11 cellular contexts compared by ENCODE assay signal in the genomic region with DNA sequence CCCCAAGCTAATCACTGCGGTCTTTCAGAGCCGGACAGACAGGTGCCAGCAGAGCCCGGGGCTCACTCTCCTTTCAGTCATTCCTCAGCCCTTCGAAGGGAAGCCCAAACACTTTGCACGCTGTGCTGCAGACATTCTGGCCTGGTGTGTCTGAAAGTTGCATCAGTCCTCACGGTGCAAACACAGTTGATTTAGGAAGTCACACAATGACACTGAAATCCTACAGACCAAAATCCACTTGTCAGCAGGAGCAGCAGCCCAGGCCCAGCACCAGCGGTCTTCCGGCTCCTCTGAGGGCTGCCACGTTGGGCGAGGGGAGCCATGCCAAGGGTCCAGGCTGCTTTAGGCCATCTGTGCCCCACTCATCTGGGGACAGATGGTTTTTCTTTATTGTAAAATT.
A peak's percentile ranks its signal among the peaks of the same experiment; 100 is the strongest.
DNase-seq lines count a peak whose midpoint lies in the region; ATAC-seq and TF ChIP-seq lines count a peak whose summit lies in the region.
"Had no signal": no experiment of that assay in that cellular context is flagged by ENCODE, and none has a peak within 500 bp of the region (broad histone marks: within the 10 kb centered on the region; RNA-seq: fewer than 3 reads in every experiment).

No MANE protein-coding gene starts in this region.

- CTCF ChIA-PET in AG04450 (lab: Charles Lee): interaction anchor here (4.2 to 4.9 kb wide), 2 partner anchors 230 to 1092 kb away, joined by 52 to 75 read pairs; no protein-coding TSS in a partner anchor

- H3K9me3 Mint-ChIP-seq in GM23338 (peaks cover 15% of the 10 kb centered on the region; the same call in 2 of the 3 replicates), neural progenitor cell (no peaks in the 10 kb centered on the region)
- H3K9me3 Mint-ChIP-seq: activated T-helper 1 cell treated with anti-CD3 and anti-CD28 coated beads, Interleukin-12 subunit alpha, Interleukin-12 subunit beta, Interleukin-2, Interleukin-4 antibody, amounts not matched to agents 30 ng/mL and 10 ng/mL and 1 ng/mL, durations not matched to agents 14 hours and 24 hours and 36 hours had no signal

- H3K9me2 ChIP-seq in GM23338 (ENCODE audit: insufficient read depth) (no peaks in the 10 kb centered on the region), Karpas-422 (replicated peaks; ENCODE audit: insufficient read depth, low read length) (no peaks in the 10 kb centered on the region)

- H2BK15ac ChIP-seq in mesenchymal stem cell (ENCODE audit: low read depth, poor library complexity, severe bottlenecking): no peak overlapping the region

- H3K9ac ChIP-seq in neural progenitor cell: no peak overlapping the region
- H3K9ac ChIP-seq in Karpas-422 (ENCODE audit: low read length): no peak overlapping the region
- H3K9ac ChIP-seq in mesenchymal stem cell (ENCODE audit: low read length): no peak overlapping the region

- H4K20me1 ChIP-seq in GM23338 (replicated peaks; ENCODE audit: insufficient read depth): peaks cover 17% of the 10 kb centered on the region
- H4K20me1 ChIP-seq in neural progenitor cell (ENCODE audit: low read depth): peaks cover 38% of the 10 kb centered on the region
- no peaks in the 10 kb centered on the region for H4K20me1 ChIP-seq in Karpas-422 (ENCODE audit: insufficient read depth, low read depth, low read length)

- H3K4ac ChIP-seq in mesenchymal stem cell (ENCODE audit: low read depth in 1 of 2, low read length in 2 of 2): no peak overlapping the region

- H3K27me3 Mint-ChIP-seq in GM23338 (ENCODE audit: insufficient read depth, low read depth, poor library complexity) (peaks cover 26% of the 10 kb centered on the region), neural progenitor cell (ENCODE audit: insufficient read depth, low read depth) (peaks cover 5% of the 10 kb centered on the region)

- no peak overlapping the region for H3K4me3 ChIP-seq in AG04450 (ENCODE audit: low read depth, low read length)
- no peak overlapping the region for H3K4me3 ChIP-seq in GM23338
- no peak overlapping the region for H3K4me3 ChIP-seq in neural progenitor cell
- H3K4me3 ChIP-seq in Karpas-422 (ENCODE audit: low read length): no peak overlapping the region
- H3K4me3 ChIP-seq in mesenchymal stem cell (ENCODE audit: insufficient read depth in 1 of 2, low read depth in 1 of 2, low read length in 2 of 2): no peak overlapping the region

- no peak overlapping the region for H2BK5ac ChIP-seq in mesenchymal stem cell (ENCODE audit: low read depth, low read length, poor library complexity, severe bottlenecking)

- H3K79me1 ChIP-seq in mesenchymal stem cell (replicated peaks; ENCODE audit: low read length, poor library complexity, severe bottlenecking): peaks cover 23% of the 10 kb centered on the region

- no peak for DNase-seq in AG04450 (ENCODE audit: low read depth, low spot score)
- DNase-seq in GM23338 (ENCODE audit: low spot score): no peak
- DNase-seq in cerebellar cortex (ENCODE audit: low spot score): peak; percentile 23
- DNase-seq in neural progenitor cell (ENCODE audit: low spot score): no peak
- DNase-seq in iPS-NIHi11 (ENCODE audit: low spot score): no peak
- DNase-seq in Karpas-422: no peak
- no peak for DNase-seq in mesenchymal stem cell
- DNase-seq in AG08395 (ENCODE audit: low spot score): no peak
- DNase-seq: NCI-H1092 treated with DMSO at 0.1 percent for 48 hours, T1000 had no signal

- H3K18ac ChIP-seq in mesenchymal stem cell (ENCODE audit: low read depth in 1 of 2, low read length in 2 of 2): no peak overlapping the region

- H3K4me3 Mint-ChIP-seq in GM23338: no peak overlapping the region
- no peak overlapping the region for H3K4me3 Mint-ChIP-seq in neural progenitor cell
- H3K4me3 Mint-ChIP-seq: activated T-helper 1 cell treated with anti-CD3 and anti-CD28 coated beads, Interleukin-12 subunit alpha, Interleukin-12 subunit beta, Interleukin-2, Interleukin-4 antibody, amounts not matched to agents 30 ng/mL and 10 ng/mL and 1 ng/mL, durations not matched to agents 14 hours and 24 hours and 36 hours had no signal

- POLR2A ChIA-PET in AG04450 (lab: Yijun Ruan, JAX): interaction anchor here (0.6 kb wide), 1 partner anchor 104 kb away, joined by 3 read pairs; no protein-coding TSS in a partner anchor

- H3K9me3 ChIP-seq in AG04450 (ENCODE audit: control insufficient read depth, insufficient read depth, low read length) (no peaks in the 10 kb centered on the region; the same call in 1 of the 2 replicates), neural progenitor cell (ENCODE audit: low read depth) (no peaks in the 10 kb centered on the region), Karpas-422 (ENCODE audit: low read length) (no peaks in the 10 kb centered on the region), mesenchymal stem cell (ENCODE audit: control insufficient read depth, low read length) (no peaks in the 10 kb centered on the region)

- H3K79me2 ChIP-seq in GM23338 (replicated peaks; ENCODE audit: insufficient read depth) (peaks cover 9% of the 10 kb centered on the region), neural progenitor cell (ENCODE audit: low read depth) (peaks cover 21% of the 10 kb centered on the region), Karpas-422 (ENCODE audit: low read length) (no peaks in the 10 kb centered on the region)

- H2BK12ac ChIP-seq in mesenchymal stem cell (ENCODE audit: low read length in 2 of 2): no peak overlapping the region

- no peak for TF ChIP-seq CTCF in AG04450 (IDR thresholded peaks at IDR 0.05; ENCODE audit: low read depth, low read length)
- no peak for TF ChIP-seq CTCF in GM23338 (conservative IDR thresholded peaks at IDR 0.05; ENCODE audit: low read depth in 2 of 2)
- no peak for TF ChIP-seq CTCF in neural progenitor cell (IDR thresholded peaks at IDR 0.05)

- no peak overlapping the region for H3K14ac ChIP-seq in mesenchymal stem cell (ENCODE audit: low read length in 2 of 2)

- no peaks in the 10 kb centered on the region for H3K27me3 ChIP-seq in AG04450 (ENCODE audit: control insufficient read depth, insufficient read depth, low read length)
- no peaks in the 10 kb centered on the region for H3K27me3 ChIP-seq in GM23338 (ENCODE audit: insufficient read depth)
- no peaks in the 10 kb centered on the region for H3K27me3 ChIP-seq in neural progenitor cell
- H3K27me3 ChIP-seq in Karpas-422 (ENCODE audit: low read length): no peaks in the 10 kb centered on the region
- no peaks in the 10 kb centered on the region for H3K27me3 ChIP-seq in mesenchymal stem cell (ENCODE audit: control insufficient read depth in 1 of 2, insufficient read depth in 1 of 2, low read length in 2 of 2)

- no peak overlapping the region for H2AFZ ChIP-seq in GM23338
- H2AFZ ChIP-seq in neural progenitor cell (replicated peaks): no peak overlapping the region
- H2AFZ ChIP-seq in Karpas-422 (ENCODE audit: low read length): no peak overlapping the region
- H2AFZ ChIP-seq in mesenchymal stem cell (ENCODE audit: low read depth, low read length): no peak overlapping the region

- H3K4me1 ChIP-seq in GM23338 (ENCODE audit: insufficient read depth) (no peaks in the 10 kb centered on the region), neural progenitor cell (peaks cover 8% of the 10 kb centered on the region), Karpas-422 (ENCODE audit: low read length) (no peaks in the 10 kb centered on the region), mesenchymal stem cell (ENCODE audit: control insufficient read depth, insufficient read depth, low read depth, low read length) (peaks cover 22% of the 10 kb centered on the region)

- H3K4me1 Mint-ChIP-seq in GM23338: peaks cover 20% of the 10 kb centered on the region
- H3K4me1 Mint-ChIP-seq in neural progenitor cell: peaks cover 18% of the 10 kb centered on the region

- no peak overlapping the region for H4K91ac ChIP-seq in mesenchymal stem cell (ENCODE audit: low read length)

- H3F3A ChIP-seq in GM23338 (replicated peaks; ENCODE audit: low read depth): peaks cover 15% of the 10 kb centered on the region
- peaks cover 38% of the 10 kb centered on the region for H3F3A ChIP-seq in neural progenitor cell (ENCODE audit: low read depth)

- peaks cover 28% of the 10 kb centered on the region for H3K36me3 ChIP-seq in GM23338 (ENCODE audit: insufficient read depth)
- H3K36me3 ChIP-seq in neural progenitor cell: peaks cover 14% of the 10 kb centered on the region
- H3K36me3 ChIP-seq in Karpas-422 (ENCODE audit: insufficient read depth, low read length): peaks cover 8% of the 10 kb centered on the region; the same call in 1 of the 2 replicates
- H3K36me3 ChIP-seq in mesenchymal stem cell (ENCODE audit: control insufficient read depth in 1 of 2, insufficient read depth in 2 of 2, low read depth in 1 of 2, low read length in 2 of 2): peaks cover 50 to 58% of the 10 kb centered on the region in 2 experiments

- H3K23ac ChIP-seq in mesenchymal stem cell (ENCODE audit: low read length in 2 of 2): no peak overlapping the region

- no peak overlapping the region for H2AK5ac ChIP-seq in mesenchymal stem cell (ENCODE audit: low read length, severe bottlenecking)

- no peak overlapping the region for H4K8ac ChIP-seq in mesenchymal stem cell (ENCODE audit: low read length)

- WGBS in mesenchymal stem cell: 94% methylated on average over 10 of the region's 10 CpGs

- no peak overlapping the region for H2BK120ac ChIP-seq in mesenchymal stem cell (ENCODE audit: low read depth, low read length)

- H3K36me3 Mint-ChIP-seq in GM23338 (ENCODE audit: low read depth) (peaks cover 54% of the 10 kb centered on the region), neural progenitor cell (peaks cover 37% of the 10 kb centered on the region)

- H3K4me2 ChIP-seq in GM23338 (no peak overlapping the region), neural progenitor cell (no peak overlapping the region), Karpas-422 (ENCODE audit: low read depth, low read length, poor library complexity, severe bottlenecking) (no peak overlapping the region), mesenchymal stem cell (ENCODE audit: low read length, poor library complexity, severe bottlenecking) (no peak overlapping the region)

- ATAC-seq in GM23338: no peak

- H3K27ac Mint-ChIP-seq in GM23338 (0 out of 2 replicates have a peak overlapping the region, but pooled peaks have one; percentile 49), neural progenitor cell (no peak overlapping the region)

- H3K27ac ChIP-seq in AG04450 (ENCODE audit: low read depth, low read length) (peak overlapping the region; percentile 11), GM23338 (ENCODE audit: low read depth) (no peak overlapping the region), neural progenitor cell (peak overlapping the region; percentile 27), Karpas-422 (ENCODE audit: low read length) (no peak overlapping the region), mesenchymal stem cell (ENCODE audit: low read length, poor library complexity, severe bottlenecking) (no peak overlapping the region)

TF ChIP-seq in GM23338, 12 proteins besides CTCF, POLR2A, EP300 and RAD21 (continues in another document):
- TF ChIP-seq ZNF114 (CRISPR knock-in tag; IDR thresholded peaks at IDR 0.05): no peak

Comparison
In these comparisons a context has a peak if more than half of its experiments do, and no peak if none do; other contexts are left out.
1. H3K27ac ChIP-seq: peak in AG04450 (single experiment) and neural progenitor cell (single experiment); none in GM23338 (single experiment), Karpas-422 (single experiment) and mesenchymal stem cell (single experiment).